In genomic region chr6:2931055-2931454, GRCh38 we compare ENCODE assay signal across 14 cellular contexts.
"Had no signal": no experiment of that assay in that cellular context is flagged by ENCODE, and none has a peak within 500 bp of the region (broad histone marks: within the 10 kb centered on the region; RNA-seq: fewer than 3 reads in every experiment).

No MANE protein-coding gene starts in this region.

- H3K27me3 Mint-ChIP-seq: activated naive CD8-positive, alpha-beta T cell treated with anti-CD3 and anti-CD28 coated beads for 36 hours; effector memory CD8-positive, alpha-beta T cell; stimulated activated naive B cell treated with anti-CD40 and anti-IgM and Interleukin-4, amounts not matched to agents 10 μg/mL and 1 μg/mL and 100 μg/mL, for 72 hours had no signal

- H3K4me3 Mint-ChIP-seq: activated naive CD8-positive, alpha-beta T cell treated with anti-CD3 and anti-CD28 coated beads for 36 hours; effector memory CD8-positive, alpha-beta T cell; nephron progenitor cell; T-helper 1 cell treated with Interleukin-12 subunit alpha and Interleukin-12 subunit beta and Interleukin-4 antibody, amounts not matched to agents 30 μg/mL and 1 μg/mL, for 36 hours had no signal

- H3K9me3 ChIP-seq: esophagus squamous epithelium, heart right ventricle, lower lobe of right lung had no signal

- H3K9me3 Mint-ChIP-seq: activated naive CD8-positive, alpha-beta T cell treated with anti-CD3 and anti-CD28 coated beads for 36 hours; effector memory CD8-positive, alpha-beta T cell had no signal

- H3K4me3 ChIP-seq: esophagus squamous epithelium, heart right ventricle, lower lobe of right lung, spleen had no signal

- H3K36me3 Mint-ChIP-seq: activated naive CD8-positive, alpha-beta T cell treated with anti-CD3 and anti-CD28 coated beads for 36 hours had no signal

- DNase-seq: activated CD4-positive, alpha-beta T cell treated with anti-CD3 and anti-CD28 coated beads, Interleukin-2, amount 50 U/mL, for 1 hour; activated CD4-positive, CD25-positive, alpha-beta regulatory T cell treated with anti-CD3 and anti-CD28 coated beads, Interleukin-2, amount 50 U/mL, for 72 hours; activated naive CD8-positive, alpha-beta T cell treated with anti-CD3 and anti-CD28 coated beads for 36 hours; amniotic stem cell; effector memory CD8-positive, alpha-beta T cell; esophagus squamous epithelium; heart right ventricle; lower lobe of right lung; nephron progenitor cell; nucleus accumbens; stimulated activated naive B cell treated with anti-CD40 and anti-IgM and Interleukin-4, amounts not matched to agents 10 μg/mL and 1 μg/mL and 100 μg/mL, for 72 hours had no signal

- H3K27ac Mint-ChIP-seq: activated naive CD8-positive, alpha-beta T cell treated with anti-CD3 and anti-CD28 coated beads for 36 hours; effector memory CD8-positive, alpha-beta T cell; nephron progenitor cell; T-helper 1 cell treated with Interleukin-12 subunit alpha and Interleukin-12 subunit beta and Interleukin-4 antibody, amounts not matched to agents 30 μg/mL and 1 μg/mL, for 36 hours had no signal

- H3K36me3 ChIP-seq: esophagus squamous epithelium, heart right ventricle, lower lobe of right lung, spleen had no signal

- ATAC-seq: effector memory CD8-positive, alpha-beta T cell had no signal

- H3K27me3 ChIP-seq: esophagus squamous epithelium, heart right ventricle, spleen had no signal

- FAIRE-seq: islet of Langerhans had no signal

- H3K27ac ChIP-seq: esophagus squamous epithelium, lower lobe of right lung, spleen had no signal
